In genomic region chr5:75051217-75051751, GRCh38 we compare ENCODE assay signal across 10 cellular contexts. TPM values are rescaled to one million over a fixed set of nuclear protein-coding genes. Genes with fewer than 3 reads are reported as not detected.
DNase-seq lines count a peak whose midpoint lies in the region; TF ChIP-seq lines count a peak whose summit lies in the region.
"Had no signal": no experiment of that assay in that cellular context is flagged by ENCODE, and none has a peak within 500 bp of the region (broad histone marks: within the 10 kb centered on the region; RNA-seq: fewer than 3 reads in every experiment).

No MANE protein-coding gene starts in this region.

- peak overlapping the region; percentile 90 for H3K4me3 Mint-ChIP-seq in activated naive CD8-positive, alpha-beta T cell treated with anti-CD3 and anti-CD28 coated beads for 36 hours
- H3K4me3 Mint-ChIP-seq in type B pancreatic cell: peak overlapping the region; percentile 92

- peaks cover 76% of the 10 kb centered on the region for H3K4me1 Mint-ChIP-seq in activated naive CD8-positive, alpha-beta T cell treated with anti-CD3 and anti-CD28 coated beads for 36 hours
- peaks cover 24% of the 10 kb centered on the region for H3K4me1 Mint-ChIP-seq in type B pancreatic cell (ENCODE audit: unreplicated experiment)

- H3K9me3 ChIP-seq in liver (ENCODE audit: control insufficient read depth in 4 of 4, low read length in 3 of 4) (no peaks in the 10 kb centered on the region), WERI-Rb-1 (ENCODE audit: severe bottlenecking) (no peaks in the 10 kb centered on the region)

- no peaks in the 10 kb centered on the region for H3K9me3 Mint-ChIP-seq in activated naive CD8-positive, alpha-beta T cell treated with anti-CD3 and anti-CD28 coated beads for 36 hours
- H3K9me3 Mint-ChIP-seq in type B pancreatic cell: no peaks in the 10 kb centered on the region

- H3K4me1 ChIP-seq in liver (ENCODE audit: control insufficient read depth in 4 of 4, insufficient read depth in 4 of 4, low read length in 3 of 4): peaks cover 3 to 17% (median 11%) of the 10 kb centered on the region in 4 donors

- 67% methylated on average over 7 of the region's 7 CpGs for WGBS in liver

- peaks cover 5% of the 10 kb centered on the region for H3K36me3 Mint-ChIP-seq in activated naive CD8-positive, alpha-beta T cell treated with anti-CD3 and anti-CD28 coated beads for 36 hours
- H3K36me3 Mint-ChIP-seq in type B pancreatic cell: no peaks in the 10 kb centered on the region

- H3K36me3 ChIP-seq in liver (ENCODE audit: control insufficient read depth in 4 of 4, insufficient read depth in 3 of 4, low read depth in 1 of 4, low read length in 3 of 4): no peaks in the 10 kb centered on the region
- H3K36me3 ChIP-seq in WERI-Rb-1: no peaks in the 10 kb centered on the region

- no peak overlapping the region for H3K4me3 ChIP-seq in liver (ENCODE audit: low read depth in 1 of 3, low read length in 3 of 3)
- no peak overlapping the region for H3K4me3 ChIP-seq in WERI-Rb-1 (ENCODE audit: low read depth, low read length)
- H3K4me3 ChIP-seq: lung had no signal

- no peaks in the 10 kb centered on the region for H3K27me3 Mint-ChIP-seq in activated naive CD8-positive, alpha-beta T cell treated with anti-CD3 and anti-CD28 coated beads for 36 hours
- H3K27me3 Mint-ChIP-seq in type B pancreatic cell: peaks cover 20% of the 10 kb centered on the region

- peak; percentile 52 for DNase-seq in stimulated activated CD4-positive, alpha-beta T cell treated with anti-CD3 and anti-CD28 coated beads, Interleukin-15, amount 100 ng/mL, for 24 hours
- DNase-seq in stimulated activated CD4-positive, alpha-beta T cell treated with anti-CD3 and anti-CD28 coated beads, Interleukin-2, amount 100 ng/mL, for 48 hours: no peak
- DNase-seq in activated naive CD8-positive, alpha-beta T cell treated with anti-CD3 and anti-CD28 coated beads for 36 hours: peak; percentile 33
- DNase-seq in type B pancreatic cell (ENCODE audit: extremely low spot score, unreplicated experiment): no peak
- no peak for DNase-seq in NCI-H1417 treated with DMSO at 0.1 percent for 48 hours (lab: John Stamatoyannopoulos, UW)
- DNase-seq in ureter (ENCODE audit: low spot score): no peak
- no peak for DNase-seq in WERI-Rb-1

- H3K27me3 ChIP-seq in liver (ENCODE audit: control insufficient read depth in 4 of 4, insufficient read depth in 4 of 4, low read length in 3 of 4): no peaks in the 10 kb centered on the region
- peaks cover 10% of the 10 kb centered on the region for H3K27me3 ChIP-seq in WERI-Rb-1 (ENCODE audit: insufficient read depth, low read depth, severe bottlenecking)

- no peak for TF ChIP-seq RAD21 in liver (IDR thresholded peaks at IDR 0.05)

- no peak overlapping the region for H3K27ac ChIP-seq in liver (ENCODE audit: low read depth in 1 of 2, low read length in 2 of 2)
- H3K27ac ChIP-seq in WERI-Rb-1: no peak overlapping the region
- H3K27ac ChIP-seq: C4-2B had no signal

- H3K27ac Mint-ChIP-seq in activated naive CD8-positive, alpha-beta T cell treated with anti-CD3 and anti-CD28 coated beads for 36 hours: peak overlapping the region; percentile 87
- peak overlapping the region; percentile 84 for H3K27ac Mint-ChIP-seq in type B pancreatic cell

- TF ChIP-seq CTCF in liver (IDR thresholded peaks at IDR 0.05; ENCODE audit: low read depth, low read length, missing input control) (no peak), type B pancreatic cell (conservative IDR thresholded peaks at IDR 0.05) (no peak), WERI-Rb-1 (IDR thresholded peaks at IDR 0.05; ENCODE audit: low read depth, low read length) (no peak)

- no peak overlapping the region for H3K9ac ChIP-seq in liver (ENCODE audit: low read depth in 1 of 2, low read length in 2 of 2)

TF ChIP-seq in liver, 16 proteins besides CTCF, POLR2A, EP300 and RAD21:
- TF ChIP-seq FOXA2 (IDR thresholded peaks at IDR 0.05) (no peak), NR2F2 (IDR thresholded peaks at IDR 0.05) (peak; percentile 14)

RNA-seq across cellular contexts. Expression of gene GCNT4, which starts 1.1 kb away (rescaled TPM):
- 1 to 10 TPM; 1.6 to 1.7 TPM for total RNA-seq in activated naive CD8-positive, alpha-beta T cell treated with anti-CD3 and anti-CD28 coated beads for 36 hours
- total RNA-seq in liver: 1 to 10 TPM in 1 of 2 donors, under 1 TPM in 1; 0.51 to 1.3 TPM
- polyA plus RNA-seq in liver: under 1 TPM; 0.25 to 0.26 TPM
- total RNA-seq in type B pancreatic cell (ENCODE audit: low replicate concordance): 7.1 and 8.3 TPM in 2 replicates
- total RNA-seq in ureter: 17.8 TPM

Comparison
In these comparisons a context has a peak if more than half of its experiments do, and no peak if none do; other contexts are left out.
1. DNase-seq: peak in stimulated activated CD4-positive, alpha-beta T cell treated with anti-CD3 and anti-CD28 coated beads, Interleukin-15, amount 100 ng/mL, for 24 hours (single experiment) and activated naive CD8-positive, alpha-beta T cell treated with anti-CD3 and anti-CD28 coated beads for 36 hours (single experiment); none in stimulated activated CD4-positive, alpha-beta T cell treated with anti-CD3 and anti-CD28 coated beads, Interleukin-2, amount 100 ng/mL, for 48 hours (0 of 2), type B pancreatic cell (single experiment), NCI-H1417 treated with DMSO at 0.1 percent for 48 hours (single experiment), ureter (single experiment) and WERI-Rb-1 (single experiment).